10 cellular contexts compared by ENCODE assay signal in the genomic region with DNA sequence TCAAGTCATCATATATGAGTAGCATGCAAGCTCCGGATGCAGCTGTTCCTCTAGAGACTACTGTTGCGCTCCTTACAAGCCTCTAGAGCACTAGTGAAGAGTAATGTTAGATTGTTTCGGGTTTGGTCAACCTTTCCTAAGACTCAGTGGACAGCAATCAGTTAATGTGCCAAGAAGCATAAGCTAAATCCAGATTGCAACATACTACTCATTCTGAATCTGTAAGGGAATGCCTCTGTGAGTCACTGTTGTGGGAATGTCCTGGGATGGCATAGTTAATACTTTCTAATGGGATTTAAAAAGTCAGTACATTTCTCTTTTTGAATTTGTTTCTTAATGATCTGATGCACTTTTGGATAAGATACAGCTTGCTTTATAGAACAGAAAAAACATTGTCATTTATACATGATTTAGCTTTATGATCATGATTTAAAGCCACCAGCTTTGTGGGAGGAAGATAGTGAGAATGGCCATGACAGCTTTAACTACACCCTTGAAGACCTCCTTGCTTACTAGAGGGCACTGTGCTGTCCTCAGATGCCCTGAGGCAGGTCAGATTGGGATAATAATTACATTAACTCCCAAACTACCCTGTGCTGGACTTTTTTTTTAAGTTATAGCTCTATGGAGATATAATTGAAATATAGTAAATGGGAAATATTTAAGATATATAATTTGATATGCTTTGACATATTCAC.
DNase-seq lines count a peak whose midpoint lies in the region; ATAC-seq and TF ChIP-seq lines count a peak whose summit lies in the region.
"Had no signal": no experiment of that assay in that cellular context is flagged by ENCODE, and none has a peak within 500 bp of the region (broad histone marks: within the 10 kb centered on the region; RNA-seq: fewer than 3 reads in every experiment).

No MANE protein-coding gene starts in this region.

- H3K36me3 ChIP-seq in SK-N-SH (replicated peaks in 1 of 2; ENCODE audit: control insufficient read depth in 1 of 2, insufficient read depth in 2 of 2, low read length in 1 of 2), result peaks cover 0 to 2% of the 10 kb centered on the region in 2 experiments

- H3K79me2 ChIP-seq in SK-N-SH (ENCODE audit: insufficient read depth), result peaks cover 6% of the 10 kb centered on the region; the same call in 1 of the 2 replicates

- peaks cover 18% of the 10 kb centered on the region for H3F3A ChIP-seq in SK-N-SH (replicated peaks; ENCODE audit: insufficient read depth)

- H3K9me3 ChIP-seq in SK-N-SH, result no peaks in the 10 kb centered on the region
- H3K9me3 ChIP-seq: mucosa of descending colon had no signal

- H2AFZ ChIP-seq in SK-N-SH (ENCODE audit: low read depth), result peak overlapping the region; percentile 14; the same call in 1 of the 2 replicates

- H4K20me1 ChIP-seq in SK-N-SH (ENCODE audit: insufficient read depth), result no peaks in the 10 kb centered on the region

- no peaks in the 10 kb centered on the region for H3K9me2 ChIP-seq in SK-N-SH

- POLR2A ChIA-PET in SK-N-SH (lab: Yijun Ruan, JAX), result no interaction called here

- peak; percentile 99 for DNase-seq in HCEC 1CT
- DNase-seq in SK-N-SH, result no peak
- peak; percentile 96 for DNase-seq in fibroblast of peridontal ligament (ENCODE audit: extremely low read depth)
- DNase-seq in skeletal muscle cell (ENCODE audit: low read depth), result peak; percentile 98
- no peak for DNase-seq in activated CD4-positive, alpha-beta T cell treated with anti-CD3 and anti-CD28 coated beads, Interleukin-2, amount 50 U/mL, for 1 hour
- no peak for DNase-seq in GM19238 (ENCODE audit: insufficient read length, low spot score)
- DNase-seq: mucosa of descending colon, NCI-H1092, NCI-H748 treated with DMSO at 0.1 percent for 48 hours had no signal

- H3K4me1 ChIP-seq in SK-N-SH (ENCODE audit: control insufficient read depth in 1 of 2, insufficient read depth in 2 of 2, low read depth in 1 of 2, low read length in 1 of 2), result peaks cover 0 to 13% of the 10 kb centered on the region in 2 experiments; a peak in 3 of 4 replicates

- H3K27ac ChIP-seq in SK-N-SH (ENCODE audit: low read depth in 2 of 2, low read length in 1 of 2), result peak overlapping the region in 1 of 2 experiments; percentile 76; a peak in 2 of 4 replicates

- H3K4me3 ChIP-seq in SK-N-SH (ENCODE audit: low read depth in 2 of 2, low read length in 1 of 2), result peak overlapping the region in 1 of 2 experiments; percentile 30; a peak in 2 of 4 replicates
- no peak overlapping the region for H3K4me3 ChIP-seq in skeletal muscle cell (ENCODE audit: low read depth, low read length)
- H3K4me3 ChIP-seq: mucosa of descending colon had no signal

- 10% methylated on average over 3 of the region's 3 CpGs for WGBS in SK-N-SH (ENCODE audit: low lambda C conversion rate)

- peak overlapping the region; percentile 51 for H3K4me2 ChIP-seq in SK-N-SH

- TF ChIP-seq CTCF in SK-N-SH (IDR thresholded peaks at IDR 0.05), result peak; percentile 26

- no peak overlapping the region; the same call in 1 of the 2 replicates for H3K9ac ChIP-seq in SK-N-SH

- no peak for ATAC-seq in GM18858 (IDR thresholded peaks at IDR 0.05; ENCODE audit: unreplicated experiment)
- ATAC-seq: mucosa of descending colon had no signal

- TF ChIP-seq RAD21 in SK-N-SH (IDR thresholded peaks at IDR 0.05; ENCODE audit: low read length), result no peak

- CTCF ChIA-PET in SK-N-SH (lab: Yijun Ruan, JAX), result interaction anchor here (0.7 to 1.9 kb wide), 4 partner anchors 9 to 12 kb away, joined by 3 to 8 read pairs (median 4); no protein-coding TSS in a partner anchor

- peak in 1 of 2 experiments; percentile 72; a peak in 2 of 4 replicates for TF ChIP-seq EP300 in SK-N-SH (IDR thresholded peaks at IDR 0.05; ENCODE audit: borderline replicate concordance in 1 of 2, low read depth in 1 of 2, low read length in 1 of 2)

- H3K27me3 ChIP-seq in SK-N-SH (ENCODE audit: insufficient read depth), result no peaks in the 10 kb centered on the region

TF ChIP-seq in SK-N-SH, 30 proteins besides CTCF, POLR2A, EP300 and RAD21 (continues in another document):
- TF ChIP-seq, protein P1, sequence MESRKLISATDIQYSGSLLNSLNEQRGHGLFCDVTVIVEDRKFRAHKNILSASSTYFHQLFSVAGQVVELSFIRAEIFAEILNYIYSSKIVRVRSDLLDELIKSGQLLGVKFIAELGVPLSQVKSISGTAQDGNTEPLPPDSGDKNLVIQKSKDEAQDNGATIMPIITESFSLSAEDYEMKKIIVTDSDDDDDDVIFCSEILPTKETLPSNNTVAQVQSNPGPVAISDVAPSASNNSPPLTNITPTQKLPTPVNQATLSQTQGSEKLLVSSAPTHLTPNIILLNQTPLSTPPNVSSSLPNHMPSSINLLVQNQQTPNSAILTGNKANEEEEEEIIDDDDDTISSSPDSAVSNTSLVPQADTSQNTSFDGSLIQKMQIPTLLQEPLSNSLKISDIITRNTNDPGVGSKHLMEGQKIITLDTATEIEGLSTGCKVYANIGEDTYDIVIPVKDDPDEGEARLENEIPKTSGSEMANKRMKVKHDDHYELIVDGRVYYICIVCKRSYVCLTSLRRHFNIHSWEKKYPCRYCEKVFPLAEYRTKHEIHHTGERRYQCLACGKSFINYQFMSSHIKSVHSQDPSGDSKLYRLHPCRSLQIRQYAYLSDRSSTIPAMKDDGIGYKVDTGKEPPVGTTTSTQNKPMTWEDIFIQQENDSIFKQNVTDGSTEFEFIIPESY (IDR thresholded peaks at IDR 0.05; ENCODE audit: borderline replicate concordance, low read depth), result no peak
- TF ChIP-seq, protein P2, sequence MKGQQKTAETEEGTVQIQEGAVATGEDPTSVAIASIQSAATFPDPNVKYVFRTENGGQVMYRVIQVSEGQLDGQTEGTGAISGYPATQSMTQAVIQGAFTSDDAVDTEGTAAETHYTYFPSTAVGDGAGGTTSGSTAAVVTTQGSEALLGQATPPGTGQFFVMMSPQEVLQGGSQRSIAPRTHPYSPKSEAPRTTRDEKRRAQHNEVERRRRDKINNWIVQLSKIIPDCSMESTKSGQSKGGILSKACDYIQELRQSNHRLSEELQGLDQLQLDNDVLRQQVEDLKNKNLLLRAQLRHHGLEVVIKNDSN (IDR thresholded peaks at IDR 0.05; ENCODE audit: borderline replicate concordance, low read depth), result no peak
- TF ChIP-seq POLR2AphosphoS5 (IDR thresholded peaks at IDR 0.05; ENCODE audit: low read depth, low read length), result peak; percentile 41; the same call in 1 of the 2 replicates
- TF ChIP-seq, protein P3, sequence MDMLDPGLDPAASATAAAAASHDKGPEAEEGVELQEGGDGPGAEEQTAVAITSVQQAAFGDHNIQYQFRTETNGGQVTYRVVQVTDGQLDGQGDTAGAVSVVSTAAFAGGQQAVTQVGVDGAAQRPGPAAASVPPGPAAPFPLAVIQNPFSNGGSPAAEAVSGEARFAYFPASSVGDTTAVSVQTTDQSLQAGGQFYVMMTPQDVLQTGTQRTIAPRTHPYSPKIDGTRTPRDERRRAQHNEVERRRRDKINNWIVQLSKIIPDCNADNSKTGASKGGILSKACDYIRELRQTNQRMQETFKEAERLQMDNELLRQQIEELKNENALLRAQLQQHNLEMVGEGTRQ (IDR thresholded peaks at IDR 0.05; ENCODE audit: borderline replicate concordance, low read depth, low read length), result no peak
- no peak for TF ChIP-seq EZH2phosphoT487 (IDR thresholded peaks at IDR 0.05; ENCODE audit: borderline replicate concordance, low read depth)
- peak; percentile 81; the same call in 1 of the 2 replicates for TF ChIP-seq TEAD4 (IDR thresholded peaks at IDR 0.05; ENCODE audit: borderline replicate concordance, insufficient read depth)
- TF ChIP-seq NFIC (IDR thresholded peaks at IDR 0.05; ENCODE audit: borderline replicate concordance), result peak; percentile 86
- no peak for TF ChIP-seq RCOR1 (IDR thresholded peaks at IDR 0.05; ENCODE audit: low read length)
- TF ChIP-seq FOXM1 (IDR thresholded peaks at IDR 0.05; ENCODE audit: low read depth), result no peak
- TF ChIP-seq FOXJ3 (CRISPR knock-in tag; IDR thresholded peaks at IDR 0.05), result no peak
- TF ChIP-seq SMC3 (IDR thresholded peaks at IDR 0.05; ENCODE audit: low read depth, low read length), result no peak
- TF ChIP-seq, protein P4, sequence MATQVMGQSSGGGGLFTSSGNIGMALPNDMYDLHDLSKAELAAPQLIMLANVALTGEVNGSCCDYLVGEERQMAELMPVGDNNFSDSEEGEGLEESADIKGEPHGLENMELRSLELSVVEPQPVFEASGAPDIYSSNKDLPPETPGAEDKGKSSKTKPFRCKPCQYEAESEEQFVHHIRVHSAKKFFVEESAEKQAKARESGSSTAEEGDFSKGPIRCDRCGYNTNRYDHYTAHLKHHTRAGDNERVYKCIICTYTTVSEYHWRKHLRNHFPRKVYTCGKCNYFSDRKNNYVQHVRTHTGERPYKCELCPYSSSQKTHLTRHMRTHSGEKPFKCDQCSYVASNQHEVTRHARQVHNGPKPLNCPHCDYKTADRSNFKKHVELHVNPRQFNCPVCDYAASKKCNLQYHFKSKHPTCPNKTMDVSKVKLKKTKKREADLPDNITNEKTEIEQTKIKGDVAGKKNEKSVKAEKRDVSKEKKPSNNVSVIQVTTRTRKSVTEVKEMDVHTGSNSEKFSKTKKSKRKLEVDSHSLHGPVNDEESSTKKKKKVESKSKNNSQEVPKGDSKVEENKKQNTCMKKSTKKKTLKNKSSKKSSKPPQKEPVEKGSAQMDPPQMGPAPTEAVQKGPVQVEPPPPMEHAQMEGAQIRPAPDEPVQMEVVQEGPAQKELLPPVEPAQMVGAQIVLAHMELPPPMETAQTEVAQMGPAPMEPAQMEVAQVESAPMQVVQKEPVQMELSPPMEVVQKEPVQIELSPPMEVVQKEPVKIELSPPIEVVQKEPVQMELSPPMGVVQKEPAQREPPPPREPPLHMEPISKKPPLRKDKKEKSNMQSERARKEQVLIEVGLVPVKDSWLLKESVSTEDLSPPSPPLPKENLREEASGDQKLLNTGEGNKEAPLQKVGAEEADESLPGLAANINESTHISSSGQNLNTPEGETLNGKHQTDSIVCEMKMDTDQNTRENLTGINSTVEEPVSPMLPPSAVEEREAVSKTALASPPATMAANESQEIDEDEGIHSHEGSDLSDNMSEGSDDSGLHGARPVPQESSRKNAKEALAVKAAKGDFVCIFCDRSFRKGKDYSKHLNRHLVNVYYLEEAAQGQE (IDR thresholded peaks at IDR 0.05; ENCODE audit: low read depth, low read length), result peak; percentile 73; the same call in 1 of the 2 replicates
- TF ChIP-seq RFX5 (IDR thresholded peaks at IDR 0.05; ENCODE audit: low read length), result no peak
- TF ChIP-seq NRF1 (IDR thresholded peaks at IDR 0.05; ENCODE audit: low read depth, low read length), result no peak
- TF ChIP-seq, protein P5, sequence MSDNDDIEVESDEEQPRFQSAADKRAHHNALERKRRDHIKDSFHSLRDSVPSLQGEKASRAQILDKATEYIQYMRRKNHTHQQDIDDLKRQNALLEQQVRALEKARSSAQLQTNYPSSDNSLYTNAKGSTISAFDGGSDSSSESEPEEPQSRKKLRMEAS (IDR thresholded peaks at IDR 0.05; ENCODE audit: low read depth), result peak; percentile 56; the same call in 1 of the 2 replicates
- peak; percentile 43; the same call in 1 of the 2 replicates for TF ChIP-seq TAF1 (IDR thresholded peaks at IDR 0.05; ENCODE audit: borderline replicate concordance, low read depth, low read length)
- TF ChIP-seq ELF1 (IDR thresholded peaks at IDR 0.05), result no peak

Comparison
In these comparisons a context has a peak if more than half of its experiments do, and no peak if none do; other contexts are left out.
1. DNase-seq: peak in HCEC 1CT (single experiment), fibroblast of peridontal ligament (single experiment) and skeletal muscle cell (single experiment); none in SK-N-SH (single experiment), activated CD4-positive, alpha-beta T cell treated with anti-CD3 and anti-CD28 coated beads, Interleukin-2, amount 50 U/mL, for 1 hour (single experiment) and GM19238 (single experiment).